In genomic region chr10:117365612-117366011, GRCh38 we compare ENCODE assay signal across 1 cellular context.
TF ChIP-seq lines count a peak whose summit lies in the region.

No MANE protein-coding gene starts in this region.

TF ChIP-seq in WTC11, 78 proteins besides CTCF, POLR2A, EP300 and RAD21 (continued from another document):
- no peak for TF ChIP-seq IRF1 (CRISPR knock-in tag; IDR thresholded peaks at IDR 0.05)
- TF ChIP-seq CREB1 (CRISPR knock-in tag; IDR thresholded peaks at IDR 0.05): no peak
- no peak for TF ChIP-seq TEAD4 (CRISPR knock-in tag; IDR thresholded peaks at IDR 0.05)
